Comparison of ENCODE assay signal across 10 cellular contexts in the genomic region with DNA sequence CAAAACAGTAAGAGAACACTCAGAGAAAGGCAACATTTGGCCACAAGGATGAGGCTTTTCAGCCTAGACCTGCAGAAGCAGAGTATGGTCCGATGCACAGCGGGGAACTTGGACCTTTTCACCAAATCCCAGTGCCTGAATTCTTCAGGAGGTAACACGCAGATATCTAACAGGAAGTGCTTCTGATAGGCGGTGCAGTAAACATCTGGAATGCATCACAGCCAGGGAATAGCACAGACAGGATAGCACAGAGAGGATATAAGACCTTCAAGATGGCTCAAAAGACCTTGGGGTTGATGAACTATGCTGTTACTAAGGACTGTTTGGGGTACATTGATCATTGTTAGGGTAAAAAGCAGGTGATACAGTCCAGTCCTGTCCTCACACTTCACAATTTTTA. TPM values are rescaled to one million over a fixed set of nuclear protein-coding genes. Genes with fewer than 3 reads are reported as not detected.
DNase-seq lines count a peak whose midpoint lies in the region; ATAC-seq and TF ChIP-seq lines count a peak whose summit lies in the region.
"Had no signal": no experiment of that assay in that cellular context is flagged by ENCODE, and none has a peak within 500 bp of the region (broad histone marks: within the 10 kb centered on the region; RNA-seq: fewer than 3 reads in every experiment).

No MANE protein-coding gene starts in this region.

- POLR2A ChIA-PET in activated CD4-positive, alpha-beta T cell treated with anti-CD3 and anti-CD28 coated beads for 36 hours (lab: Charles Lee) = interaction anchor here (0.9 kb wide), 1 partner anchor 57 kb away, joined by 3 read pairs; no protein-coding TSS in a partner anchor
- POLR2A ChIA-PET in HEK293T (lab: Yijun Ruan, JAX) = interaction anchor here (0.6 to 3.8 kb wide), 2 partner anchors 55 to 272 kb away, joined by 3 to 37 read pairs; a partner anchor contains a TSS

- H2AFZ ChIP-seq in hepatocyte = no peak overlapping the region

- no peaks in the 10 kb centered on the region for H3K27me3 Mint-ChIP-seq in activated CD4-positive, alpha-beta T cell treated with anti-CD3 and anti-CD28 coated beads for 36 hours
- H3K27me3 Mint-ChIP-seq in activated T-helper 2 cell treated with anti-CD3 and anti-CD28 coated beads, Interferon-gamma antibody, Interleukin-2, Interleukin-4, amounts not matched to agents 10 μg/mL and 5 μg/mL and 100 μg/mL, durations not matched to agents 14 hours and 24 hours and 36 hours (ENCODE audit: low read depth) = no peaks in the 10 kb centered on the region
- H3K27me3 Mint-ChIP-seq in stimulated activated naive B cell treated with anti-CD40 and anti-IgM and Interleukin-4, amounts not matched to agents 10 μg/mL and 1 μg/mL and 100 μg/mL, for 72 hours = no peaks in the 10 kb centered on the region

- H3K4me2 ChIP-seq in hepatocyte = peak overlapping the region; percentile 99

- H3K27ac ChIP-seq in hepatocyte = peak overlapping the region; percentile 88
- H3K27ac ChIP-seq: epithelial cell of prostate had no signal

- peaks cover 51% of the 10 kb centered on the region for H3K4me1 ChIP-seq in hepatocyte (ENCODE audit: insufficient read depth)

- H3K9me3 ChIP-seq in hepatocyte (ENCODE audit: low read depth) = no peaks in the 10 kb centered on the region

- 42% methylated on average over 4 of the region's 4 CpGs for WGBS in hepatocyte (ENCODE audit: low lambda C conversion rate, missing lambda C conversion rate)

- H3K36me3 ChIP-seq in hepatocyte (replicated peaks; ENCODE audit: insufficient read depth, low read depth) = no peaks in the 10 kb centered on the region

- intact Hi-C loops in activated CD4-positive, alpha-beta T cell treated with anti-CD3 and anti-CD28 coated beads for 36 hours (cut with DNase I, micrococcal nuclease) = loop anchor here in 1 of 2 experiments (10.0 kb wide), 1 partner anchor 1401 kb away; a partner anchor contains a TSS
- intact Hi-C loops in activated T-helper 2 cell treated with anti-CD3 and anti-CD28 coated beads, Interferon-gamma antibody, Interleukin-2, Interleukin-4, amounts not matched to agents 10 μg/mL and 5 μg/mL and 100 μg/mL, durations not matched to agents 14 hours and 24 hours and 36 hours (cut with micrococcal nuclease) = no loop called here

- CTCF ChIA-PET in activated CD4-positive, alpha-beta T cell treated with anti-CD3 and anti-CD28 coated beads for 36 hours (lab: Charles Lee) = interaction anchor here (0.7 to 1.9 kb wide), 7 partner anchors 8 to 271 kb away, joined by 3 to 12 read pairs (median 3); a partner anchor contains a TSS
- CTCF ChIA-PET in HEK293T (lab: Yijun Ruan, JAX) = interaction anchor here (0.8 to 1.1 kb wide), 2 partner anchors 8 to 25 kb away, joined by 3 to 9 read pairs; no protein-coding TSS in a partner anchor

- peaks cover 71% of the 10 kb centered on the region for H3K79me2 ChIP-seq in hepatocyte

- no peak for DNase-seq in activated CD4-positive, alpha-beta T cell treated with anti-CD3 and anti-CD28 coated beads for 36 hours
- DNase-seq in activated CD4-positive, alpha-beta T cell treated with anti-CD3 and anti-CD28 coated beads, Interleukin-2, amount 50 U/mL, for 4 hours = no peak
- no peak for DNase-seq in activated T-helper 2 cell treated with anti-CD3 and anti-CD28 coated beads, Interferon-gamma antibody, Interleukin-2, Interleukin-4, amounts not matched to agents 10 μg/mL and 5 μg/mL and 100 μg/mL, durations not matched to agents 14 hours and 24 hours and 36 hours (ENCODE audit: low spot score)
- DNase-seq in hepatocyte (ENCODE audit: low spot score) (no peak), HEK293T (ENCODE audit: extremely low spot score) (no peak), DMS153 treated with DMSO at 0.1 percent for 48 hours (lab: John Stamatoyannopoulos, UW; ENCODE audit: unreplicated experiment) (no peak), NK-92 (lab: John Stamatoyannopoulos, UW; ENCODE audit: unreplicated experiment) (no peak)
- DNase-seq in stimulated activated naive B cell treated with anti-CD40 and anti-IgM and Interleukin-4, amounts not matched to agents 10 μg/mL and 1 μg/mL and 100 μg/mL, for 72 hours = no peak
- DNase-seq: stimulated activated CD4-positive, alpha-beta T cell treated with anti-CD3 and anti-CD28 coated beads, Interleukin-2, amount 100 ng/mL, for 48 hours had no signal

- H3K4me3 ChIP-seq in hepatocyte = no peak overlapping the region

- H3K9me3 Mint-ChIP-seq in activated CD4-positive, alpha-beta T cell treated with anti-CD3 and anti-CD28 coated beads for 36 hours (ENCODE audit: low read depth) = no peaks in the 10 kb centered on the region
- no peaks in the 10 kb centered on the region for H3K9me3 Mint-ChIP-seq in activated T-helper 2 cell treated with anti-CD3 and anti-CD28 coated beads, Interferon-gamma antibody, Interleukin-2, Interleukin-4, amounts not matched to agents 10 μg/mL and 5 μg/mL and 100 μg/mL, durations not matched to agents 14 hours and 24 hours and 36 hours
- no peaks in the 10 kb centered on the region for H3K9me3 Mint-ChIP-seq in stimulated activated naive B cell treated with anti-CD40 and anti-IgM and Interleukin-4, amounts not matched to agents 10 μg/mL and 1 μg/mL and 100 μg/mL, for 72 hours

- peaks cover 76% of the 10 kb centered on the region for H3K4me1 Mint-ChIP-seq in activated CD4-positive, alpha-beta T cell treated with anti-CD3 and anti-CD28 coated beads for 36 hours
- H3K4me1 Mint-ChIP-seq in activated T-helper 2 cell treated with anti-CD3 and anti-CD28 coated beads, Interferon-gamma antibody, Interleukin-2, Interleukin-4, amounts not matched to agents 10 μg/mL and 5 μg/mL and 100 μg/mL, durations not matched to agents 14 hours and 24 hours and 36 hours (ENCODE audit: low read depth) = peaks cover 48% of the 10 kb centered on the region
- H3K4me1 Mint-ChIP-seq in stimulated activated naive B cell treated with anti-CD40 and anti-IgM and Interleukin-4, amounts not matched to agents 10 μg/mL and 1 μg/mL and 100 μg/mL, for 72 hours = peaks cover 40 to 73% of the 10 kb centered on the region in 2 donors

- peak overlapping the region; percentile 99 for H3K4me3 Mint-ChIP-seq in activated CD4-positive, alpha-beta T cell treated with anti-CD3 and anti-CD28 coated beads for 36 hours
- H3K4me3 Mint-ChIP-seq in activated T-helper 2 cell treated with anti-CD3 and anti-CD28 coated beads, Interferon-gamma antibody, Interleukin-2, Interleukin-4, amounts not matched to agents 10 μg/mL and 5 μg/mL and 100 μg/mL, durations not matched to agents 14 hours and 24 hours and 36 hours (ENCODE audit: low read depth) = peak overlapping the region; percentile 79
- H3K4me3 Mint-ChIP-seq in stimulated activated naive B cell treated with anti-CD40 and anti-IgM and Interleukin-4, amounts not matched to agents 10 μg/mL and 1 μg/mL and 100 μg/mL, for 72 hours = peak overlapping the region; percentile 87 to 95

- TF ChIP-seq CTCF in hepatocyte (IDR thresholded peaks at IDR 0.05; ENCODE audit: poor library complexity) = no peak

- H3K36me3 Mint-ChIP-seq in activated CD4-positive, alpha-beta T cell treated with anti-CD3 and anti-CD28 coated beads for 36 hours (ENCODE audit: low read depth) = peaks cover 37% of the 10 kb centered on the region
- H3K36me3 Mint-ChIP-seq in activated T-helper 2 cell treated with anti-CD3 and anti-CD28 coated beads, Interferon-gamma antibody, Interleukin-2, Interleukin-4, amounts not matched to agents 10 μg/mL and 5 μg/mL and 100 μg/mL, durations not matched to agents 14 hours and 24 hours and 36 hours (ENCODE audit: low read depth) = peaks cover 59% of the 10 kb centered on the region
- peaks cover 23 to 45% of the 10 kb centered on the region in 2 donors for H3K36me3 Mint-ChIP-seq in stimulated activated naive B cell treated with anti-CD40 and anti-IgM and Interleukin-4, amounts not matched to agents 10 μg/mL and 1 μg/mL and 100 μg/mL, for 72 hours

- no peaks in the 10 kb centered on the region for H3K9me2 ChIP-seq in hepatocyte (replicated peaks; ENCODE audit: insufficient read depth)

- no peak for ATAC-seq in activated CD4-positive, alpha-beta T cell treated with anti-CD3 and anti-CD28 coated beads for 36 hours
- ATAC-seq in stimulated activated naive B cell treated with anti-CD40 and anti-IgM and Interleukin-4, amounts not matched to agents 10 μg/mL and 1 μg/mL and 100 μg/mL, for 72 hours (replicated peaks) = no peak

- no peaks in the 10 kb centered on the region for H3K27me3 ChIP-seq in hepatocyte

- H4K20me1 ChIP-seq in hepatocyte (ENCODE audit: insufficient read depth, poor library complexity, severe bottlenecking) = peaks cover 13% of the 10 kb centered on the region

- no peak overlapping the region for H3K27ac Mint-ChIP-seq in activated CD4-positive, alpha-beta T cell treated with anti-CD3 and anti-CD28 coated beads for 36 hours
- H3K27ac Mint-ChIP-seq in activated T-helper 2 cell treated with anti-CD3 and anti-CD28 coated beads, Interferon-gamma antibody, Interleukin-2, Interleukin-4, amounts not matched to agents 10 μg/mL and 5 μg/mL and 100 μg/mL, durations not matched to agents 14 hours and 24 hours and 36 hours = no peak overlapping the region
- H3K27ac Mint-ChIP-seq in stimulated activated naive B cell treated with anti-CD40 and anti-IgM and Interleukin-4, amounts not matched to agents 10 μg/mL and 1 μg/mL and 100 μg/mL, for 72 hours = peak overlapping the region; percentile 86

RNA-seq across cellular contexts. Expression of a gene that starts 1.7 kb away (rescaled TPM):
- total RNA-seq in activated CD4-positive, alpha-beta T cell treated with anti-CD3 and anti-CD28 coated beads for 36 hours = 10 to 100 TPM; 16.6 to 17.9 TPM
- total RNA-seq in activated T-helper 2 cell treated with anti-CD3 and anti-CD28 coated beads, Interferon-gamma antibody, Interleukin-2, Interleukin-4, amounts not matched to agents 10 μg/mL and 5 μg/mL and 100 μg/mL, durations not matched to agents 14 hours and 24 hours and 36 hours = 29.0 and 30.4 TPM in 2 replicates
- total RNA-seq in hepatocyte = 32.5 and 33.6 TPM in 2 replicates
- 44.4 and 44.5 TPM in 2 replicates for polyA plus RNA-seq in hepatocyte

RNA-seq across cellular contexts. Expression of a gene that starts 1.9 kb away (rescaled TPM):
- total RNA-seq in activated CD4-positive, alpha-beta T cell treated with anti-CD3 and anti-CD28 coated beads for 36 hours = 10 to 100 TPM; 72.1 to 77.6 TPM
- 93.9 and 94.7 TPM in 2 replicates for total RNA-seq in activated T-helper 2 cell treated with anti-CD3 and anti-CD28 coated beads, Interferon-gamma antibody, Interleukin-2, Interleukin-4, amounts not matched to agents 10 μg/mL and 5 μg/mL and 100 μg/mL, durations not matched to agents 14 hours and 24 hours and 36 hours
- total RNA-seq in hepatocyte = 90.1 and 96.4 TPM in 2 replicates
- 66.9 and 71.2 TPM in 2 replicates for polyA plus RNA-seq in hepatocyte

RNA-seq across cellular contexts. Expression of a gene that starts 41.3 kb away (rescaled TPM):
- total RNA-seq in activated CD4-positive, alpha-beta T cell treated with anti-CD3 and anti-CD28 coated beads for 36 hours = 100 to 1,000 TPM; 176 to 198 TPM
- total RNA-seq in activated T-helper 2 cell treated with anti-CD3 and anti-CD28 coated beads, Interferon-gamma antibody, Interleukin-2, Interleukin-4, amounts not matched to agents 10 μg/mL and 5 μg/mL and 100 μg/mL, durations not matched to agents 14 hours and 24 hours and 36 hours = 191 TPM in 2 replicates
- total RNA-seq in hepatocyte = 56.3 and 60.9 TPM in 2 replicates
- polyA plus RNA-seq in hepatocyte = 59.8 and 64.1 TPM in 2 replicates

RNA-seq across cellular contexts. Expression of a gene that starts 55.5 kb away (rescaled TPM):
- 100 to 1,000 TPM; 151 to 173 TPM for total RNA-seq in activated CD4-positive, alpha-beta T cell treated with anti-CD3 and anti-CD28 coated beads for 36 hours
- total RNA-seq in activated T-helper 2 cell treated with anti-CD3 and anti-CD28 coated beads, Interferon-gamma antibody, Interleukin-2, Interleukin-4, amounts not matched to agents 10 μg/mL and 5 μg/mL and 100 μg/mL, durations not matched to agents 14 hours and 24 hours and 36 hours = 201 and 206 TPM in 2 replicates
- 119 and 138 TPM in 2 replicates for total RNA-seq in hepatocyte
- 92.8 and 101 TPM in 2 replicates for polyA plus RNA-seq in hepatocyte
